ENCODE assay signal across 8 cellular contexts in genomic region chr15:30992073-30992363, GRCh38. TPM values are rescaled to one million over a fixed set of nuclear protein-coding genes. Genes with fewer than 3 reads are reported as not detected.
A peak's percentile ranks its signal among the peaks of the same experiment; 100 is the strongest.
DNase-seq lines count a peak whose midpoint lies in the region; ATAC-seq and TF ChIP-seq lines count a peak whose summit lies in the region.

No MANE protein-coding gene starts in this region.

- H3K36me3 ChIP-seq in MG63 (no peaks in the 10 kb centered on the region; the same call in 1 of the 2 replicates), ectodermal cell (ENCODE audit: control insufficient read depth, insufficient read depth, low read length) (no peaks in the 10 kb centered on the region)

- peaks cover 29% of the 10 kb centered on the region for H3K4me1 Mint-ChIP-seq in nephron progenitor cell

- TF ChIP-seq CTCF in nephron progenitor cell (IDR thresholded peaks at IDR 0.05), result no peak

- WGBS in ectodermal cell, 2 experiments, result 5 to 6% methylated on average over 10 of the region's 10 CpGs

- H3K36me3 Mint-ChIP-seq in nephron progenitor cell (ENCODE audit: low read depth), result peaks cover 10% of the 10 kb centered on the region

- ATAC-seq in GM18909 (IDR thresholded peaks at IDR 0.05; ENCODE audit: poor library complexity, unreplicated experiment) (peak; percentile 31), HG02884 (IDR thresholded peaks at IDR 0.05; ENCODE audit: unreplicated experiment) (no peak)

- no peaks in the 10 kb centered on the region for H3K4me1 ChIP-seq in ectodermal cell (ENCODE audit: control insufficient read depth, insufficient read depth, low read length)

- H3K4me3 Mint-ChIP-seq in nephron progenitor cell, result peak overlapping the region; percentile 86

- peak overlapping the region; percentile 55 for H3K27ac ChIP-seq in ectodermal cell (ENCODE audit: insufficient read depth, low read depth, low read length, poor library complexity, severe bottlenecking)

- H3K27me3 Mint-ChIP-seq in nephron progenitor cell (ENCODE audit: low read depth, poor library complexity), result peaks cover 6% of the 10 kb centered on the region

- no peaks in the 10 kb centered on the region for H3K9me3 ChIP-seq in MG63
- no peaks in the 10 kb centered on the region for H3K9me3 ChIP-seq in ectodermal cell (ENCODE audit: control insufficient read depth, low read length)

- H3K4me3 ChIP-seq in MG63 (peak overlapping the region; percentile 95), ectodermal cell (ENCODE audit: insufficient read depth, low read depth, low read length) (peak overlapping the region; percentile 65)

- DNase-seq in MG63 (no peak), nephron progenitor cell (no peak), AML-193 (lab: John Stamatoyannopoulos, UW) (no peak), OCI-M1 (lab: John Stamatoyannopoulos, UW) (no peak)
- DNase-seq in activated CD4-positive, alpha-beta T cell treated with anti-CD3 and anti-CD28 coated beads for 48 hours, result no peak

- H3K27ac Mint-ChIP-seq in nephron progenitor cell, result peak overlapping the region; percentile 70

- H3K9me3 Mint-ChIP-seq in nephron progenitor cell, result peaks cover 4% of the 10 kb centered on the region

- H3K27me3 ChIP-seq in MG63 (no peaks in the 10 kb centered on the region), ectodermal cell (ENCODE audit: control insufficient read depth, insufficient read depth, low read length, poor library complexity, severe bottlenecking) (no peaks in the 10 kb centered on the region)

RNA-seq across cellular contexts. Expression of gene MTMR10, which starts 0.6 kb away (rescaled TPM):
- 2.4 and 16.3 TPM in 2 replicates for total RNA-seq in MG63 (2014; rRNA removed; shearing (Covaris generic); ENCODE audit: low replicate concordance)
- polyA plus RNA-seq in ectodermal cell (2013, experiment 1 of 4), result 13.0 TPM
- polyA plus RNA-seq in ectodermal cell (2013, experiment 2 of 4), result 15.0 TPM
- 9.9 TPM for polyA plus RNA-seq in ectodermal cell (2013, experiment 3 of 4)
- 13.1 TPM for polyA plus RNA-seq in ectodermal cell (2013, experiment 4 of 4)
